Comparison of ENCODE assay signal across 10 cellular contexts in the genomic region with DNA sequence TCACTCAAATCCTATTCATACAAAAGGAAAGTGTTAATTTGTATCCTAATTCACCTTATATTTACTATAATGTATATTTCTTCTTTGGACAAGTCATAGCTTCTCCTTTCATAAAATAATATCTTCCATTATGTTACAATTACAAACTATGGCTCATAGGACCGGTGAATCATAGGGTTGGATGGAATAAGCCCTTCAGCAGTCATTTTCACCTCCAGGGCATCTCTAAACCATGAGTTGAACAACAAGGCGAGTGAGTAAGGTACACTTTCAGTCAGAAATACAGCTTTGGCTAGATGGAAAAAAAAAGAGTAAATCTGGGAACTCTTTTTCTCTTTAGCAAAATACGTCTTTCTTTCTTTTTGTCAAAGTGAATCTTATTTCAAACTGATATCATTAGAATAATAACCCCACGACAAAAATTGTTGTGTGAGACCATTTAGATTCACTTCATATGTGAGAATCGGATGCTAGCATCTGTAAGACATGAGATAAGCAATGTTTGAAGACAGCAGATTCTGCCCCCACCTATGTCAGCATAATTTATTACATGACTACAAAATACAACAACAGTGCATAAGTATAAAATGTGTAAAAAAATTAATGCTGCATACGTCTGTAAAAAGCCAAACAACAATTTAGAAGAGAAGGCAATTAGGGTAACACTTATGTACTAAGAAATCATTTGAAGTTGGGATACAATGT.
A peak's percentile ranks its signal among the peaks of the same experiment; 100 is the strongest.
DNase-seq lines count a peak whose midpoint lies in the region; ATAC-seq and TF ChIP-seq lines count a peak whose summit lies in the region.
"Had no signal": no experiment of that assay in that cellular context is flagged by ENCODE, and none has a peak within 500 bp of the region (broad histone marks: within the 10 kb centered on the region; RNA-seq: fewer than 3 reads in every experiment).

No MANE protein-coding gene starts in this region.

- H3K36me3 Mint-ChIP-seq in activated naive CD8-positive, alpha-beta T cell treated with anti-CD3 and anti-CD28 coated beads, Interleukin-2, amount 50 U/mL, for 24 hours (ENCODE audit: low read depth): peaks cover 2% of the 10 kb centered on the region

- peaks cover 9% of the 10 kb centered on the region for H3K9me3 Mint-ChIP-seq in activated naive CD8-positive, alpha-beta T cell treated with anti-CD3 and anti-CD28 coated beads, Interleukin-2, amount 50 U/mL, for 24 hours

- H3K27ac ChIP-seq in uterus: peak overlapping the region; percentile 71 to 81

- H3K9me3 ChIP-seq in uterus: no peaks in the 10 kb centered on the region

- H3K27me3 Mint-ChIP-seq in activated naive CD8-positive, alpha-beta T cell treated with anti-CD3 and anti-CD28 coated beads, Interleukin-2, amount 50 U/mL, for 24 hours: no peaks in the 10 kb centered on the region

- H3K27me3 ChIP-seq in uterus: no peaks in the 10 kb centered on the region

- no peak for TF ChIP-seq CTCF in uterus (IDR thresholded peaks at IDR 0.05)

- no peak for TF ChIP-seq POLR2A in uterus (IDR thresholded peaks at IDR 0.05)
- no peak for TF ChIP-seq POLR2A in erythroblast (IDR thresholded peaks at IDR 0.05; ENCODE audit: low read length)

- peaks cover 40% of the 10 kb centered on the region for H3K4me1 Mint-ChIP-seq in activated naive CD8-positive, alpha-beta T cell treated with anti-CD3 and anti-CD28 coated beads, Interleukin-2, amount 50 U/mL, for 24 hours

- intact Hi-C loops in uterus (cut with DNase I; ENCODE audit: low total_unique reads): no loop called here

- peak; percentile 96 for ATAC-seq in activated naive CD8-positive, alpha-beta T cell treated with anti-CD3 and anti-CD28 coated beads, Interleukin-2, amount 50 U/mL, for 24 hours
- no peak for ATAC-seq in HG02885 (IDR thresholded peaks at IDR 0.05; ENCODE audit: poor library complexity, unreplicated experiment)

- peaks cover 0 to 15% of the 10 kb centered on the region in 2 donors for H3K4me1 ChIP-seq in uterus

- no peaks in the 10 kb centered on the region for H3K36me3 ChIP-seq in uterus

- H3K4me3 ChIP-seq in uterus: no peak overlapping the region

- peak overlapping the region; percentile 44 for H3K27ac Mint-ChIP-seq in activated naive CD8-positive, alpha-beta T cell treated with anti-CD3 and anti-CD28 coated beads, Interleukin-2, amount 50 U/mL, for 24 hours

- DNase-seq in stimulated activated CD4-positive, alpha-beta T cell treated with anti-CD3 and anti-CD28 coated beads, Interleukin-1b, Interleukin-23, amount 100 ng/mL, for 48 hours: peak; percentile 31
- DNase-seq in stimulated activated CD4-positive, alpha-beta T cell treated with anti-CD3 and anti-CD28 coated beads, Interleukin-4, amount 100 ng/mL, for 1 hour: no peak
- no peak for DNase-seq in activated naive CD8-positive, alpha-beta T cell treated with anti-CD3 and anti-CD28 coated beads, Interleukin-2, amount 50 U/mL, for 24 hours
- DNase-seq in kidney glomerular epithelial cell (lab: John Stamatoyannopoulos, UW): peak; percentile 48
- DNase-seq in uterus: no peak
- DNase-seq in NCI-H2081 treated with DMSO at 0.1 percent for 48 hours (lab: John Stamatoyannopoulos, UW): no peak
- no peak for DNase-seq in erythroblast (lab: John Stamatoyannopoulos, UW)
- DNase-seq: caudate nucleus, COR-L47 had no signal

- H3K4me3 Mint-ChIP-seq in activated naive CD8-positive, alpha-beta T cell treated with anti-CD3 and anti-CD28 coated beads, Interleukin-2, amount 50 U/mL, for 24 hours: peak overlapping the region; percentile 14

Comparison
In these comparisons a context has a peak if more than half of its experiments do, and no peak if none do; other contexts are left out.
1. DNase-seq: peak in stimulated activated CD4-positive, alpha-beta T cell treated with anti-CD3 and anti-CD28 coated beads, Interleukin-1b, Interleukin-23, amount 100 ng/mL, for 48 hours (single experiment) and kidney glomerular epithelial cell (single experiment); none in stimulated activated CD4-positive, alpha-beta T cell treated with anti-CD3 and anti-CD28 coated beads, Interleukin-4, amount 100 ng/mL, for 1 hour (single experiment), activated naive CD8-positive, alpha-beta T cell treated with anti-CD3 and anti-CD28 coated beads, Interleukin-2, amount 50 U/mL, for 24 hours (single experiment), uterus (0 of 2), NCI-H2081 treated with DMSO at 0.1 percent for 48 hours (single experiment) and erythroblast (0 of 2).